21 cellular contexts compared by ENCODE assay signal in genomic region chr5:97047076-97047475, GRCh38.
"Had no signal": no experiment of that assay in that cellular context is flagged by ENCODE, and none has a peak within 500 bp of the region (broad histone marks: within the 10 kb centered on the region; RNA-seq: fewer than 3 reads in every experiment).

No MANE protein-coding gene starts in this region.

- H3K4me3 ChIP-seq: SJSA1 had no signal

- DNase-seq: KBM-7, NCI-H1048, NCI-H1105, NCI-H1436 treated with DMSO at 0.1 percent for 48 hours, NCI-H1694 treated with DMSO at 0.1 percent for 48 hours, NCI-H1930, NCI-H2081, NCI-H2107, NCI-H2227 treated with DMSO at 0.1 percent for 48 hours, NCI-H446, NCI-H510A, NCI-H524 treated with DMSO at 0.1 percent for 48 hours, NCI-H69, NCI-H774, Right ventricle myocardium superior, RPMI8226, SIG-M5, SK-N-SH, SW 1271 had no signal

- H3K9ac ChIP-seq: SK-N-SH had no signal

- H3K4me2 ChIP-seq: SK-N-SH had no signal

- H3K27ac ChIP-seq: HL-60, SJSA1 had no signal

- H3K4me1 ChIP-seq: SJSA1 had no signal

- H3K27me3 ChIP-seq: SJSA1 had no signal

- H3K9me3 ChIP-seq: SJSA1, SK-N-SH had no signal

- H3K36me3 ChIP-seq: SJSA1 had no signal
